3 cellular contexts compared by ENCODE assay signal in the genomic region with DNA sequence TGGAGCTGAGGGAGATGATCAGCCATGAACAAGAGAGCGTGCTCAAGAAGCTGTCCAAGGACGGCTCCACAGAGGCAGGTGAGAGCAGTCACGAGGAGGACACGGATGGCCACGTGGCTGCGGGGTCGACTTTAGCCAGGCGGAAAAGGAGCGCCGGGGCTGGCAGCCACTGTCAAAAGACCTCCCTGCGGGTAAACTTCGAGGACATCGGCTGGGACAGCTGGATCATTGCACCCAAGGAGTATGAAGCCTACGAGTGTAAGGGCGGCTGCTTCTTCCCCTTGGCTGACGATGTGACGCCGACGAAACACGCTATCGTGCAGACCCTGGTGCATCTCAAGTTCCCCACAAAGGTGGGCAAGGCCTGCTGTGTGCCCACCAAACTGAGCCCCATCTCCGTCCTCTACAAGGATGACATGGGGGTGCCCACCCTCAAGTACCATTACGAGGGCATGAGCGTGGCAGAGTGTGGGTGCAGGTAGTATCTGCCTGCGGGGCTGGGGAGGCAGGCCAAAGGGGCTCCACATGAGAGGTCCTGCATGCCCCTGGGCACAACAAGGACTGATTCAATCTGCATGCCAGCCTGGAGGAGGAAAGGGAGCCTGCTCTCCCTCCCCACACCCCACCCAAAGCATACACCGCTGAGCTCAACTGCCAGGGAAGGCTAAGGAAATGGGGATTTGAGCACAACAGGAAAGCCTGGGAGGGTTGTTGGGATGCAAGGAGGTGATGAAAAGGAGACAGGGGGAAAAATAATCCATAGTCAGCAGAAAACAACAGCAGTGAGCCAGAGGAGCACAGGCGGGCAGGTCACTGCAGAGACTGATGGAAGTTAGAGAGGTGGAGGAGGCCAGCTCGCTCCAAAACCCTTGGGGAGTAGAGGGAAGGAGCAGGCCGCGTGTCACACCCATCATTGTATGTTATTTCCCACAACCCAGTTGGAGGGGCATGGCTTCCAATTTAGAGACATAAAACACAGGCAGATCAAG.
A peak's percentile ranks its signal among the peaks of the same experiment; 100 is the strongest.
TF ChIP-seq lines count a peak whose summit lies in the region.

No MANE protein-coding gene starts in this region.

TF ChIP-seq in A549, 52 proteins besides CTCF, POLR2A, EP300 and RAD21:
- TF ChIP-seq CEBPB (IDR thresholded peaks at IDR 0.05) (no peak), MAFK (IDR thresholded peaks at IDR 0.05; ENCODE audit: partially characterized antibody) (peak; percentile 89)

TF ChIP-seq in HCT116, 20 proteins besides CTCF, POLR2A, EP300 and RAD21:
- TF ChIP-seq ELF1 (IDR thresholded peaks at IDR 0.05; ENCODE audit: borderline replicate concordance, low read depth), result no peak
- no peak for TF ChIP-seq EZH2 (IDR thresholded peaks at IDR 0.05)
- TF ChIP-seq ZNF274 (IDR thresholded peaks at IDR 0.05; ENCODE audit: low read depth, low read length), result no peak
- no peak for TF ChIP-seq SIN3A (IDR thresholded peaks at IDR 0.05; ENCODE audit: low read depth)
- no peak for TF ChIP-seq REST (IDR thresholded peaks at IDR 0.05; ENCODE audit: low read depth)
- no peak for TF ChIP-seq SRF (IDR thresholded peaks at IDR 0.05; ENCODE audit: low read depth)
- TF ChIP-seq POLR2AphosphoS5 (IDR thresholded peaks at IDR 0.05; ENCODE audit: low read depth, low read length), result no peak
- TF ChIP-seq, protein P1, sequence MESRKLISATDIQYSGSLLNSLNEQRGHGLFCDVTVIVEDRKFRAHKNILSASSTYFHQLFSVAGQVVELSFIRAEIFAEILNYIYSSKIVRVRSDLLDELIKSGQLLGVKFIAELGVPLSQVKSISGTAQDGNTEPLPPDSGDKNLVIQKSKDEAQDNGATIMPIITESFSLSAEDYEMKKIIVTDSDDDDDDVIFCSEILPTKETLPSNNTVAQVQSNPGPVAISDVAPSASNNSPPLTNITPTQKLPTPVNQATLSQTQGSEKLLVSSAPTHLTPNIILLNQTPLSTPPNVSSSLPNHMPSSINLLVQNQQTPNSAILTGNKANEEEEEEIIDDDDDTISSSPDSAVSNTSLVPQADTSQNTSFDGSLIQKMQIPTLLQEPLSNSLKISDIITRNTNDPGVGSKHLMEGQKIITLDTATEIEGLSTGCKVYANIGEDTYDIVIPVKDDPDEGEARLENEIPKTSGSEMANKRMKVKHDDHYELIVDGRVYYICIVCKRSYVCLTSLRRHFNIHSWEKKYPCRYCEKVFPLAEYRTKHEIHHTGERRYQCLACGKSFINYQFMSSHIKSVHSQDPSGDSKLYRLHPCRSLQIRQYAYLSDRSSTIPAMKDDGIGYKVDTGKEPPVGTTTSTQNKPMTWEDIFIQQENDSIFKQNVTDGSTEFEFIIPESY (IDR thresholded peaks at IDR 0.05; ENCODE audit: extremely low read depth, insufficient replicate concordance, low read length), result no peak

TF ChIP-seq in H1, 55 proteins besides CTCF, POLR2A, EP300 and RAD21:
- TF ChIP-seq CEBPB (IDR thresholded peaks at IDR 0.05; ENCODE audit: low read depth, low read length) (no peak), CBX8 (IDR thresholded peaks at IDR 0.05; ENCODE audit: borderline replicate concordance, low read depth, low read length) (no peak), SIX5 (IDR thresholded peaks at IDR 0.05; ENCODE audit: low read depth, low read length) (no peak), CREB1 (IDR thresholded peaks at IDR 0.05) (no peak), CHD1 (IDR thresholded peaks at IDR 0.05; ENCODE audit: low read depth, low read length) (no peak), POLR2AphosphoS5 (IDR thresholded peaks at IDR 0.05; ENCODE audit: low read depth, low read length) (no peak), RXRA (IDR thresholded peaks at IDR 0.05; ENCODE audit: insufficient read depth, low read depth, low read length) (no peak), ASH2L (IDR thresholded peaks at IDR 0.05; ENCODE audit: low read length) (no peak), MAFK (IDR thresholded peaks at IDR 0.05; ENCODE audit: low read depth, low read length) (no peak), SP1 (IDR thresholded peaks at IDR 0.05; ENCODE audit: low read depth, low read length) (no peak), HDAC6 (IDR thresholded peaks at IDR 0.05; ENCODE audit: low read depth, low read length) (no peak), EZH2 (IDR thresholded peaks at IDR 0.05; ENCODE audit: low read depth, low read length, severe bottlenecking) (no peak), NANOG (IDR thresholded peaks at IDR 0.05; ENCODE audit: insufficient read depth, low read depth, low read length, poor library complexity, severe bottlenecking) (no peak), HDAC2 (IDR thresholded peaks at IDR 0.05; ENCODE audit: borderline replicate concordance in 1 of 2, low read depth in 2 of 2, low read length in 2 of 2) (no peak), E2F6 (IDR thresholded peaks at IDR 0.05) (no peak)
- TF ChIP-seq, protein P2, sequence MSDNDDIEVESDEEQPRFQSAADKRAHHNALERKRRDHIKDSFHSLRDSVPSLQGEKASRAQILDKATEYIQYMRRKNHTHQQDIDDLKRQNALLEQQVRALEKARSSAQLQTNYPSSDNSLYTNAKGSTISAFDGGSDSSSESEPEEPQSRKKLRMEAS (IDR thresholded peaks at IDR 0.05), result no peak
